In genomic region chr9:79604149-79604548, GRCh38 we compare ENCODE assay signal across 29 cellular contexts.
"Had no signal": no experiment of that assay in that cellular context is flagged by ENCODE, and none has a peak within 500 bp of the region (broad histone marks: within the 10 kb centered on the region; RNA-seq: fewer than 3 reads in every experiment).

No MANE protein-coding gene starts in this region.

- H3K4me1 ChIP-seq: breast epithelium, foreskin keratinocyte, right atrium auricular region, tibial nerve had no signal

- H3K27me3 ChIP-seq: breast epithelium, esophagus muscularis mucosa, foreskin keratinocyte, heart left ventricle, neural progenitor cell, right atrium auricular region, tibial nerve had no signal

- H3K36me3 Mint-ChIP-seq: natural killer cell had no signal

- H3K4me3 ChIP-seq: breast epithelium, esophagus muscularis mucosa, heart left ventricle, neural progenitor cell, right atrium auricular region, smooth muscle cell, tibial nerve had no signal

- H3K27ac Mint-ChIP-seq: activated CD4-positive, alpha-beta memory T cell treated with anti-CD3 and anti-CD28 coated beads for 36 hours; activated CD4-positive, alpha-beta T cell treated with anti-CD3 and anti-CD28 coated beads, Interleukin-2, amount 10 ng/mL, durations not matched to agents 24 days and 14 days; activated naive CD4-positive, alpha-beta T cell treated with anti-CD3 and anti-CD28 coated beads, Interleukin-2, amount 50 U/mL, for 24 hours; activated naive CD8-positive, alpha-beta T cell treated with anti-CD3 and anti-CD28 coated beads, Interleukin-2, amount 50 U/mL, for 24 hours; activated T-helper 2 cell treated with anti-CD3 and anti-CD28 coated beads, Interferon-gamma antibody, Interleukin-2, Interleukin-4, amounts not matched to agents 10 μg/mL and 5 μg/mL and 100 μg/mL, durations not matched to agents 14 hours and 24 hours and 36 hours; endodermal cell; memory B cell; natural killer cell; neural progenitor cell; stimulated activated naive B cell treated with anti-CD40 and anti-IgM and Interleukin-4, amounts not matched to agents 10 μg/mL and 1 μg/mL and 100 μg/mL, for 72 hours; T-helper 17 cell had no signal

- H2AFZ ChIP-seq: neural progenitor cell had no signal

- H3K4me2 ChIP-seq: neural progenitor cell, smooth muscle cell had no signal

- H3K27ac ChIP-seq: breast epithelium, esophagus muscularis mucosa, foreskin keratinocyte, right atrium auricular region, tibial nerve, WERI-Rb-1 had no signal

- DNase-seq: activated CD4-positive, alpha-beta memory T cell treated with anti-CD3 and anti-CD28 coated beads for 36 hours; activated CD4-positive, alpha-beta T cell treated with anti-CD3 and anti-CD28 coated beads, Interleukin-2, amount 10 ng/mL, durations not matched to agents 24 days and 14 days; activated CD4-positive, CD25-positive, alpha-beta regulatory T cell treated with anti-CD3 and anti-CD28 coated beads, Interleukin-2, amount 50 U/mL, for 72 hours; activated naive CD8-positive, alpha-beta T cell treated with anti-CD3 and anti-CD28 coated beads, Interleukin-2, amount 50 U/mL, for 24 hours; activated T-cell treated with anti-CD3 and anti-CD28 coated beads, Interleukin-2, amount 50 U/mL, for 4 hours; amygdala; central memory CD4-positive, alpha-beta T cell; endodermal cell; foreskin keratinocyte; heart left ventricle; hypothalamus; immature natural killer cell; natural killer cell; stimulated activated CD4-positive, alpha-beta T cell treated with anti-CD3 and anti-CD28 coated beads, Interleukin-1b, Interleukin-23, amount 100 ng/mL, for 48 hours; stimulated activated CD4-positive, alpha-beta T cell treated with anti-CD3 and anti-CD28 coated beads, Interleukin-4, amount 100 ng/mL, for 4 hours; stimulated activated CD8-positive, alpha-beta memory T cell treated with anti-CD3 and anti-CD28 coated beads, Interleukin-4, amount 100 ng/mL, for 48 hours; stimulated activated naive B cell treated with anti-CD40 and anti-IgM and Interleukin-4, amounts not matched to agents 10 μg/mL and 1 μg/mL and 100 μg/mL, for 72 hours; T-helper 17 cell; T1000; WERI-Rb-1 had no signal

- H3K9ac ChIP-seq: neural progenitor cell had no signal

- H3K9me3 Mint-ChIP-seq: activated CD4-positive, alpha-beta T cell treated with anti-CD3 and anti-CD28 coated beads, Interleukin-2, amount 10 ng/mL, durations not matched to agents 24 days and 14 days; immature natural killer cell had no signal

- H3K4me3 Mint-ChIP-seq: activated CD4-positive, alpha-beta memory T cell treated with anti-CD3 and anti-CD28 coated beads for 36 hours; activated CD4-positive, alpha-beta T cell treated with anti-CD3 and anti-CD28 coated beads, Interleukin-2, amount 10 ng/mL, durations not matched to agents 24 days and 14 days; activated naive CD4-positive, alpha-beta T cell treated with anti-CD3 and anti-CD28 coated beads, Interleukin-2, amount 50 U/mL, for 24 hours; activated naive CD8-positive, alpha-beta T cell treated with anti-CD3 and anti-CD28 coated beads, Interleukin-2, amount 50 U/mL, for 24 hours; activated T-cell treated with anti-CD3 and anti-CD28 coated beads, Interleukin-2, amount 50 U/mL, for 4 hours; endodermal cell; immature natural killer cell; memory B cell; natural killer cell; neural progenitor cell; stimulated activated naive B cell treated with anti-CD40 and anti-IgM and Interleukin-4, amounts not matched to agents 10 μg/mL and 1 μg/mL and 100 μg/mL, for 72 hours; T-helper 17 cell had no signal

- H3K4me1 Mint-ChIP-seq: activated CD4-positive, alpha-beta T cell treated with anti-CD3 and anti-CD28 coated beads, Interleukin-2, amount 10 ng/mL, durations not matched to agents 24 days and 14 days; endodermal cell had no signal

- ATAC-seq: activated naive CD8-positive, alpha-beta T cell treated with anti-CD3 and anti-CD28 coated beads, Interleukin-2, amount 50 U/mL, for 24 hours; activated T-cell treated with anti-CD3 and anti-CD28 coated beads, Interleukin-2, amount 50 U/mL, for 4 hours; heart left ventricle; stimulated activated naive B cell treated with anti-CD40 and anti-IgM and Interleukin-4, amounts not matched to agents 10 μg/mL and 1 μg/mL and 100 μg/mL, for 72 hours; T-helper 17 cell had no signal

- H3K36me3 ChIP-seq: breast epithelium, esophagus muscularis mucosa, heart left ventricle, right atrium auricular region, WERI-Rb-1 had no signal
